8 cellular contexts compared by ENCODE assay signal in the genomic region with DNA sequence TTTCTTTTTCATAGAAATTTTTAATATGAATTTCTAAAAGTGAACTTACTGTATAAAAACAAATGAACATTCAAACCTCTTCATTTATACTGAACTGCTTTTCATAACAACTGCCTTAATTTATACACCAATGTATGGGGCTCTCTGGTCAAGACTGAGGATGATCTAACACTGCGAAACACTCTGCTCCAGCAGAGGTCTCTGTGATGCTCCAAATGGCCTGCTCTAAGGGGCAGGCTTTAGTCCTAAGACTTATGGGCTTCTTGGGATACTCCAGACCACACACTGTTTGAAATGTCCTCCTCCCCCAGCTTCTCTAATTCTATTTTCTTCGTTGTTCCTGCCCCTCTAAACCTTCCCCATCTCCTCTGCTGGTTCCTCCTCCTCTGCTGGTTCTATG. TPM values are rescaled to one million over a fixed set of nuclear protein-coding genes. Genes with fewer than 3 reads are reported as not detected.
A peak's percentile ranks its signal among the peaks of the same experiment; 100 is the strongest.
DNase-seq lines count a peak whose midpoint lies in the region; TF ChIP-seq lines count a peak whose summit lies in the region.
"Had no signal": no experiment of that assay in that cellular context is flagged by ENCODE, and none has a peak within 500 bp of the region (broad histone marks: within the 10 kb centered on the region; RNA-seq: fewer than 3 reads in every experiment).

No MANE protein-coding gene starts in this region.

- peak; percentile 22; the same call in 1 of the 2 replicates for TF ChIP-seq RAD21 in Ishikawa (IDR thresholded peaks at IDR 0.05; ENCODE audit: low read depth)

- TF ChIP-seq EP300 in Ishikawa (IDR thresholded peaks at IDR 0.05; ENCODE audit: borderline replicate concordance) = no peak

- no peaks in the 10 kb centered on the region for H3K36me3 ChIP-seq in HAP-1 (replicated peaks)

- peak; percentile 57 for TF ChIP-seq CTCF in choroid plexus epithelial cell (conservative IDR thresholded peaks at IDR 0.05; ENCODE audit: low read depth, low read length)

- H3K9me3 ChIP-seq in HAP-1 = no peaks in the 10 kb centered on the region

- H3K4me1 ChIP-seq in HAP-1 = no peaks in the 10 kb centered on the region

- DNase-seq in DMS114 treated with DMSO at 0.1 percent for 48 hours (lab: John Stamatoyannopoulos, UW; ENCODE audit: unreplicated experiment) (peak; percentile 9), choroid plexus epithelial cell (ENCODE audit: low read depth) (peak; percentile 65), myocyte (ENCODE audit: low read depth) (peak; percentile 18), dedifferentiated amniotic fluid mesenchymal stem cell (ENCODE audit: extremely low spot score) (no peak), germinal center (ENCODE audit: low spot score) (no peak), HAP-1 (ENCODE audit: low spot score in 2 of 2) (no peak)
- DNase-seq: activated CD4-positive, alpha-beta T cell treated with anti-CD3 and anti-CD28 coated beads, Interleukin-2, amount 50 U/mL, for 48 hours had no signal

- no peaks in the 10 kb centered on the region for H3K27me3 ChIP-seq in HAP-1 (ENCODE audit: low read depth)

- H3K4me3 ChIP-seq in choroid plexus epithelial cell (ENCODE audit: low read depth, low read length) (no peak overlapping the region), HAP-1 (no peak overlapping the region)

- in situ Hi-C loops in HAP-1 (cut with MboI; ENCODE audit: low sequenced_read_pairs) = no loop called here

TF ChIP-seq in Ishikawa, 13 proteins besides CTCF, POLR2A, EP300 and RAD21:
- TF ChIP-seq NFIC (IDR thresholded peaks at IDR 0.05) = no peak
- TF ChIP-seq, protein P1, sequence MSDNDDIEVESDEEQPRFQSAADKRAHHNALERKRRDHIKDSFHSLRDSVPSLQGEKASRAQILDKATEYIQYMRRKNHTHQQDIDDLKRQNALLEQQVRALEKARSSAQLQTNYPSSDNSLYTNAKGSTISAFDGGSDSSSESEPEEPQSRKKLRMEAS (IDR thresholded peaks at IDR 0.05) = no peak
- TF ChIP-seq ZBTB7A (IDR thresholded peaks at IDR 0.05; ENCODE audit: low read depth) = no peak
- TF ChIP-seq, protein P2, sequence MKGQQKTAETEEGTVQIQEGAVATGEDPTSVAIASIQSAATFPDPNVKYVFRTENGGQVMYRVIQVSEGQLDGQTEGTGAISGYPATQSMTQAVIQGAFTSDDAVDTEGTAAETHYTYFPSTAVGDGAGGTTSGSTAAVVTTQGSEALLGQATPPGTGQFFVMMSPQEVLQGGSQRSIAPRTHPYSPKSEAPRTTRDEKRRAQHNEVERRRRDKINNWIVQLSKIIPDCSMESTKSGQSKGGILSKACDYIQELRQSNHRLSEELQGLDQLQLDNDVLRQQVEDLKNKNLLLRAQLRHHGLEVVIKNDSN (IDR thresholded peaks at IDR 0.05) = no peak
- TF ChIP-seq, protein P3, sequence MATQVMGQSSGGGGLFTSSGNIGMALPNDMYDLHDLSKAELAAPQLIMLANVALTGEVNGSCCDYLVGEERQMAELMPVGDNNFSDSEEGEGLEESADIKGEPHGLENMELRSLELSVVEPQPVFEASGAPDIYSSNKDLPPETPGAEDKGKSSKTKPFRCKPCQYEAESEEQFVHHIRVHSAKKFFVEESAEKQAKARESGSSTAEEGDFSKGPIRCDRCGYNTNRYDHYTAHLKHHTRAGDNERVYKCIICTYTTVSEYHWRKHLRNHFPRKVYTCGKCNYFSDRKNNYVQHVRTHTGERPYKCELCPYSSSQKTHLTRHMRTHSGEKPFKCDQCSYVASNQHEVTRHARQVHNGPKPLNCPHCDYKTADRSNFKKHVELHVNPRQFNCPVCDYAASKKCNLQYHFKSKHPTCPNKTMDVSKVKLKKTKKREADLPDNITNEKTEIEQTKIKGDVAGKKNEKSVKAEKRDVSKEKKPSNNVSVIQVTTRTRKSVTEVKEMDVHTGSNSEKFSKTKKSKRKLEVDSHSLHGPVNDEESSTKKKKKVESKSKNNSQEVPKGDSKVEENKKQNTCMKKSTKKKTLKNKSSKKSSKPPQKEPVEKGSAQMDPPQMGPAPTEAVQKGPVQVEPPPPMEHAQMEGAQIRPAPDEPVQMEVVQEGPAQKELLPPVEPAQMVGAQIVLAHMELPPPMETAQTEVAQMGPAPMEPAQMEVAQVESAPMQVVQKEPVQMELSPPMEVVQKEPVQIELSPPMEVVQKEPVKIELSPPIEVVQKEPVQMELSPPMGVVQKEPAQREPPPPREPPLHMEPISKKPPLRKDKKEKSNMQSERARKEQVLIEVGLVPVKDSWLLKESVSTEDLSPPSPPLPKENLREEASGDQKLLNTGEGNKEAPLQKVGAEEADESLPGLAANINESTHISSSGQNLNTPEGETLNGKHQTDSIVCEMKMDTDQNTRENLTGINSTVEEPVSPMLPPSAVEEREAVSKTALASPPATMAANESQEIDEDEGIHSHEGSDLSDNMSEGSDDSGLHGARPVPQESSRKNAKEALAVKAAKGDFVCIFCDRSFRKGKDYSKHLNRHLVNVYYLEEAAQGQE (IDR thresholded peaks at IDR 0.05; ENCODE audit: low read depth) = no peak
- TF ChIP-seq YY1 (IDR thresholded peaks at IDR 0.05; ENCODE audit: low read depth) = no peak

RNA-seq across cellular contexts. Expression of a gene that starts 58.5 kb away (rescaled TPM):
- total RNA-seq in myocyte = 11.1 and 16.2 TPM in 2 replicates
- polyA plus RNA-seq in myocyte (2012) = 2.4 TPM

Comparison
In these comparisons a context has a peak if more than half of its experiments do, and no peak if none do; other contexts are left out.
1. DNase-seq: peak in DMS114 treated with DMSO at 0.1 percent for 48 hours (single experiment), choroid plexus epithelial cell (single experiment) and myocyte (single experiment); none in dedifferentiated amniotic fluid mesenchymal stem cell (single experiment), germinal center (single experiment) and HAP-1 (0 of 2).